In genomic region chr19:39448271-39448670, GRCh38 we compare ENCODE assay signal across 9 cellular contexts. TPM values are rescaled to one million over a fixed set of nuclear protein-coding genes. Genes with fewer than 3 reads are reported as not detected.
DNase-seq lines count a peak whose midpoint lies in the region; ATAC-seq and TF ChIP-seq lines count a peak whose summit lies in the region.
"Had no signal": no experiment of that assay in that cellular context is flagged by ENCODE, and none has a peak within 500 bp of the region (broad histone marks: within the 10 kb centered on the region; RNA-seq: fewer than 3 reads in every experiment).

No MANE protein-coding gene starts in this region.

- intact Hi-C loops in posterior vena cava (cut with DNase I), result loop anchor here in 1 of 2 donors (5.0 kb wide), 1 partner anchor 84 kb away; the partner anchor contains the start of gene EID2B

- H3F3A ChIP-seq in SK-N-SH (replicated peaks; ENCODE audit: insufficient read depth) (peaks cover 23% of the 10 kb centered on the region), MM.1S (ENCODE audit: insufficient read depth, low read length) (peaks cover 15% of the 10 kb centered on the region)

- TF ChIP-seq CTCF in SK-N-SH (IDR thresholded peaks at IDR 0.05), result no peak
- TF ChIP-seq CTCF in MM.1S (IDR thresholded peaks at IDR 0.05; ENCODE audit: low read length), result no peak
- no peak for TF ChIP-seq CTCF in osteocyte (IDR thresholded peaks at IDR 0.05)

- H3K9me2 ChIP-seq in SK-N-SH, result no peaks in the 10 kb centered on the region
- H3K9me2 ChIP-seq in MM.1S (replicated peaks; ENCODE audit: insufficient read depth, low read length), result no peaks in the 10 kb centered on the region

- no peaks in the 10 kb centered on the region for H3K9me3 Mint-ChIP-seq in osteocyte (ENCODE audit: unreplicated experiment)

- CTCF ChIA-PET in SK-N-SH (lab: Yijun Ruan, JAX), result interaction anchor here (0.7 kb wide), 2 partner anchors 85 to 91 kb away, joined by 3 read pairs; partner anchors contain the start of gene EID2

- DNase-seq in SK-N-SH (no peak), MM.1S (peak; percentile 37), amniotic epithelial cell (ENCODE audit: low read depth) (peak; percentile 34), osteocyte (ENCODE audit: extremely low spot score, unreplicated experiment) (no peak), posterior vena cava (ENCODE audit: low spot score) (no peak)
- DNase-seq: effector CD4-positive, alpha-beta T cell had no signal

- H3K27me3 ChIP-seq in SK-N-SH (ENCODE audit: insufficient read depth) (no peaks in the 10 kb centered on the region), MM.1S (replicated peaks; ENCODE audit: insufficient read depth, low read length) (no peaks in the 10 kb centered on the region)

- H3K36me3 ChIP-seq in SK-N-SH (replicated peaks in 1 of 2; ENCODE audit: control insufficient read depth in 1 of 2, insufficient read depth in 2 of 2, low read length in 1 of 2) (peaks cover 0 to 26% of the 10 kb centered on the region in 2 experiments), MM.1S (replicated peaks; ENCODE audit: insufficient read depth, low read length) (no peaks in the 10 kb centered on the region)

- ATAC-seq in SK-N-SH treated with all-trans-retinoic acid at 6 μM for 48 hours, result no peak
- ATAC-seq in HG03196 (IDR thresholded peaks at IDR 0.05; ENCODE audit: unreplicated experiment), result no peak
- no peak for ATAC-seq in GM21737 (IDR thresholded peaks at IDR 0.05; ENCODE audit: unreplicated experiment)

- no peak overlapping the region for H3K4me3 ChIP-seq in SK-N-SH (ENCODE audit: low read depth in 2 of 2, low read length in 1 of 2)
- H3K4me3 ChIP-seq in MM.1S (ENCODE audit: low read length), result no peak overlapping the region; the same call in 1 of the 2 replicates

- TF ChIP-seq EP300 in SK-N-SH (IDR thresholded peaks at IDR 0.05; ENCODE audit: borderline replicate concordance in 1 of 2, low read depth in 1 of 2, low read length in 1 of 2), result no peak

- TF ChIP-seq RAD21 in SK-N-SH (IDR thresholded peaks at IDR 0.05; ENCODE audit: low read length), result no peak

- peaks cover 98% of the 10 kb centered on the region for H3K79me2 ChIP-seq in SK-N-SH (ENCODE audit: insufficient read depth)
- H3K79me2 ChIP-seq in MM.1S (ENCODE audit: low read length), result peaks cover 83% of the 10 kb centered on the region

- H2AFZ ChIP-seq in SK-N-SH (ENCODE audit: low read depth), result no peak overlapping the region
- no peak overlapping the region for H2AFZ ChIP-seq in MM.1S (ENCODE audit: low read length)

- peak overlapping the region; percentile 3 for H3K4me3 Mint-ChIP-seq in osteocyte (ENCODE audit: unreplicated experiment)

- H3K4me2 ChIP-seq in SK-N-SH (peak overlapping the region; percentile 97), MM.1S (ENCODE audit: low read depth, low read length) (peak overlapping the region; percentile 87)

- H4K20me1 ChIP-seq in SK-N-SH (ENCODE audit: insufficient read depth) (peaks cover 43% of the 10 kb centered on the region), MM.1S (ENCODE audit: insufficient read depth, low read length) (peaks cover 11% of the 10 kb centered on the region; the same call in 1 of the 2 replicates)

- H3K27ac ChIP-seq in SK-N-SH (ENCODE audit: low read depth in 2 of 2, low read length in 1 of 2), result no peak overlapping the region
- peak overlapping the region; percentile 41; the same call in 1 of the 2 replicates for H3K27ac ChIP-seq in MM.1S (ENCODE audit: low read length)

- H3K9ac ChIP-seq in SK-N-SH (0 out of 2 replicates have a peak overlapping the region, but pooled peaks have one; percentile 14), MM.1S (ENCODE audit: low read length) (no peak overlapping the region)

- peaks cover 41% of the 10 kb centered on the region for H3K4me1 Mint-ChIP-seq in osteocyte (ENCODE audit: unreplicated experiment)

- 89% methylated on average over 3 of the region's 3 CpGs for whole genome bisulfite sequencing in SK-N-SH (ENCODE audit: low lambda C conversion rate)

- H3K4me1 ChIP-seq in SK-N-SH (ENCODE audit: control insufficient read depth in 1 of 2, insufficient read depth in 2 of 2, low read depth in 1 of 2, low read length in 1 of 2) (peaks cover 4 to 12% of the 10 kb centered on the region in 2 experiments; a peak in 3 of 4 replicates), MM.1S (ENCODE audit: low read length) (peaks cover 25% of the 10 kb centered on the region)

- POLR2A ChIA-PET in SK-N-SH (lab: Yijun Ruan, JAX), result no interaction called here

- peaks cover 35% of the 10 kb centered on the region for H3K36me3 Mint-ChIP-seq in osteocyte (ENCODE audit: unreplicated experiment)

- peak overlapping the region; percentile 41 for H3K27ac Mint-ChIP-seq in osteocyte (ENCODE audit: unreplicated experiment)

- no peaks in the 10 kb centered on the region for H3K9me3 ChIP-seq in SK-N-SH
- no peaks in the 10 kb centered on the region for H3K9me3 ChIP-seq in MM.1S (replicated peaks; ENCODE audit: insufficient read depth, low read length)

- H3K27me3 Mint-ChIP-seq in osteocyte (ENCODE audit: unreplicated experiment), result no peaks in the 10 kb centered on the region

TF ChIP-seq in SK-N-SH, 30 proteins besides CTCF, POLR2A, EP300 and RAD21:
- TF ChIP-seq MXI1 (IDR thresholded peaks at IDR 0.05; ENCODE audit: low read depth, low read length) (no peak), EZH2phosphoT487 (IDR thresholded peaks at IDR 0.05; ENCODE audit: borderline replicate concordance, low read depth) (no peak), TAF1 (IDR thresholded peaks at IDR 0.05; ENCODE audit: borderline replicate concordance, low read depth, low read length) (no peak), NFIC (IDR thresholded peaks at IDR 0.05; ENCODE audit: borderline replicate concordance) (no peak), RXRA (IDR thresholded peaks at IDR 0.05; ENCODE audit: borderline replicate concordance, low read depth) (no peak)
TF ChIP-seq in SK-N-SH: peak in this region for 0.

TF ChIP-seq in SK-N-SH treated with all-trans-retinoic acid at 6 μM for 48 hours, 23 proteins besides CTCF, POLR2A, EP300 and RAD21:
- no peak for TF ChIP-seq ZC3H10 (CRISPR knock-in tag; IDR thresholded peaks at IDR 0.05)
- TF ChIP-seq ISL1 (CRISPR knock-in tag; IDR thresholded peaks at IDR 0.05), result no peak
- no peak for TF ChIP-seq ZFP3 (CRISPR knock-in tag; IDR thresholded peaks at IDR 0.05)
- no peak for TF ChIP-seq GLIS3 (CRISPR knock-in tag; IDR thresholded peaks at IDR 0.05)

RNA-seq across cellular contexts. Expression of gene SUPT5H, which starts 2.9 kb away (rescaled TPM):
- 115 and 137 TPM in 2 replicates for polyA plus RNA-seq in SK-N-SH (2012; rRNA removed)
- 78.5 and 93.1 TPM in 2 replicates for polyA plus RNA-seq in SK-N-SH (2012; cell fraction: cytosol; rRNA removed)
- 474 and 528 TPM in 2 replicates for polyA plus RNA-seq in SK-N-SH (2012; cell fraction: nucleus; rRNA removed)
- 130 and 132 TPM in 2 replicates for total RNA-seq in osteocyte
- total RNA-seq in posterior vena cava, result 10 to 100 TPM; 67.0 to 74.9 TPM

RNA-seq across cellular contexts. Expression of gene RPS16, which starts 12.5 kb away (rescaled TPM):
- 5,038 and 7,541 TPM in 2 replicates for polyA plus RNA-seq in SK-N-SH (2012; rRNA removed)
- 3,850 and 5,242 TPM in 2 replicates for polyA plus RNA-seq in SK-N-SH (2012; cell fraction: cytosol; rRNA removed)
- 1,787 and 2,864 TPM in 2 replicates for polyA plus RNA-seq in SK-N-SH (2012; cell fraction: nucleus; rRNA removed)
- total RNA-seq in osteocyte, result 1,827 and 1,860 TPM in 2 replicates
- 1,000 to 10,000 TPM; 1,159 to 1,295 TPM for total RNA-seq in posterior vena cava

RNA-seq across cellular contexts. Expression of gene TIMM50, which starts 32.4 kb away (rescaled TPM):
- 83.8 and 98.1 TPM in 2 replicates for polyA plus RNA-seq in SK-N-SH (2012; rRNA removed)
- 54.4 and 65.3 TPM in 2 replicates for polyA plus RNA-seq in SK-N-SH (2012; cell fraction: cytosol; rRNA removed)
- polyA plus RNA-seq in SK-N-SH (2012; cell fraction: nucleus; rRNA removed), result 108 and 156 TPM in 2 replicates
- total RNA-seq in osteocyte (55.9 and 56.0 TPM in 2 replicates), posterior vena cava (10 to 100 TPM; 44.5 to 45.5 TPM)

RNA-seq across cellular contexts. Expression of gene PLEKHG2, which starts 35.8 kb away (rescaled TPM):
- polyA plus RNA-seq in SK-N-SH (2012; rRNA removed), result 13.6 and 13.8 TPM in 2 replicates
- polyA plus RNA-seq in SK-N-SH (2012; cell fraction: cytosol; rRNA removed), result 2.8 and 4.6 TPM in 2 replicates
- 85.4 and 89.2 TPM in 2 replicates for polyA plus RNA-seq in SK-N-SH (2012; cell fraction: nucleus; rRNA removed)
- total RNA-seq in osteocyte, result 131 and 150 TPM in 2 replicates
- total RNA-seq in posterior vena cava, result 10 to 100 TPM; 38.1 to 48.6 TPM

RNA-seq across cellular contexts. Expression of gene ZFP36, which starts 41.6 kb away (rescaled TPM):
- polyA plus RNA-seq in SK-N-SH (2012; rRNA removed), result 19.7 and 49.3 TPM in 2 replicates
- polyA plus RNA-seq in SK-N-SH (2012; cell fraction: cytosol; rRNA removed), result 21.0 and 26.5 TPM in 2 replicates
- 127 and 135 TPM in 2 replicates for polyA plus RNA-seq in SK-N-SH (2012; cell fraction: nucleus; rRNA removed)
- total RNA-seq in osteocyte, result 81.5 and 105 TPM in 2 replicates
- total RNA-seq in posterior vena cava, result 100 to 1,000 TPM; 258 to 509 TPM

Comparison
In these comparisons a context has a peak if more than half of its experiments do, and no peak if none do; other contexts are left out.
1. DNase-seq: peak in MM.1S (single experiment) and amniotic epithelial cell (single experiment); none in SK-N-SH (single experiment), osteocyte (single experiment) and posterior vena cava (single experiment).